In the genomic region with DNA sequence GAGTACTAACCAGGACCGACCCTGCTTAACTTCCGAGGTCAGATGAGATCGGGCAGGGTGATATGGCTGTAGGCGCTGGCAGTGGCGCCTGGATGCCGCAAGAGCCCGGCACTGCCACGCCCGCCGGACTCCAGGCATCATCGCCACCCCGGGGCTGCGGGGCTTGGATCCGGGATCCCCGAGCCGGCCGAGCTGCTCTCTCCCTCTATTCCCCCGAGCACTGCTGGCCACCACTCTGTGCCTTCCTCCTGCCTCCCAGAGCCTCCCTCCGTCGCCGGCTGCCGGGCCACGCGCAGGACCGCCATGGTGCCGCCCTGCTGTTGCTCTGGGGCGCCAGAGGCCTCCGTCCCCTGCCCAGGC, we compare ENCODE assay signal across 22 cellular contexts.
"Had no signal": no experiment of that assay in that cellular context is flagged by ENCODE, and none has a peak within 500 bp of the region (broad histone marks: within the 10 kb centered on the region; RNA-seq: fewer than 3 reads in every experiment).

No MANE protein-coding gene starts in this region.

- DNase-seq: activated CD4-positive, alpha-beta T cell treated with anti-CD3 and anti-CD28 coated beads for 4 hours; activated CD4-positive, alpha-beta T cell treated with anti-CD3 and anti-CD28 coated beads, Interleukin-2, amount 50 U/mL, for 48 hours; activated CD8-positive, alpha-beta memory T cell treated with anti-CD3 and anti-CD28 coated beads, Interleukin-2, amount 10 ng/mL, durations not matched to agents 7 days and 5 days; activated effector memory CD4-positive, alpha-beta T cell treated with Interleukin-2 at 50 U/mL for 16 hours; activated naive CD4-positive, alpha-beta T cell; activated T-cell treated with anti-CD3 and anti-CD28 coated beads, Interleukin-2, amount 50 U/mL, for 24 hours; aorta; central memory CD4-positive, alpha-beta T cell; Karpas-422; MM.1S; NCI-H146; NCI-H187 treated with DMSO at 0.1 percent for 48 hours; NCI-H2081 treated with DMSO at 0.1 percent for 48 hours; NCI-H446; NCI-H524 treated with DMSO at 0.1 percent for 48 hours; NCI-H82; SIG-M5; SW 1271 had no signal

- H3K4me1 ChIP-seq: breast epithelium had no signal

- H3K36me3 ChIP-seq: breast epithelium had no signal

- H3K4me3 ChIP-seq: breast epithelium, K562, SK-N-MC had no signal

- ATAC-seq: activated CD4-positive, CD25-positive, alpha-beta regulatory T cell treated with anti-CD3 and anti-CD28 coated beads, Interleukin-2, amount 50 U/mL, for 24 hours; activated CD8-positive, alpha-beta memory T cell treated with anti-CD3 and anti-CD28 coated beads, Interleukin-2, amount 10 ng/mL, durations not matched to agents 7 days and 5 days; K562 had no signal

- H3K27me3 ChIP-seq: breast epithelium had no signal

- H3K27ac ChIP-seq: breast epithelium, SK-N-MC had no signal
